In genomic region chr9:116494815-116495634, GRCh38 we compare ENCODE assay signal across 10 cellular contexts.
DNase-seq lines count a peak whose midpoint lies in the region; FAIRE-seq and TF ChIP-seq lines count a peak whose summit lies in the region.
"Had no signal": no experiment of that assay in that cellular context is flagged by ENCODE, and none has a peak within 500 bp of the region (broad histone marks: within the 10 kb centered on the region; RNA-seq: fewer than 3 reads in every experiment).

No MANE protein-coding gene starts in this region.

- TF ChIP-seq POLR2A in H54 (IDR thresholded peaks at IDR 0.05; ENCODE audit: low read depth, low read length) (no peak), esophagus squamous epithelium (IDR thresholded peaks at IDR 0.05) (no peak)

- H3K4me3 ChIP-seq in esophagus squamous epithelium: no peak overlapping the region
- H3K4me3 ChIP-seq: SJSA1 had no signal

- peak; percentile 85 for FAIRE-seq in H54 (lab: Jason Lieb, UNC)
- FAIRE-seq: islet of Langerhans had no signal

- no peaks in the 10 kb centered on the region for H3K36me3 ChIP-seq in esophagus squamous epithelium
- H3K36me3 ChIP-seq: SJSA1 had no signal

- DNase-seq in GM10266 (ENCODE audit: extremely low spot score) (peak; percentile 38), H54 (ENCODE audit: insufficient read length, low spot score) (no peak), RKO (ENCODE audit: low spot score) (peak; percentile 19), esophagus squamous epithelium (lab: John Stamatoyannopoulos, UW) (no peak), NK-92 (lab: John Stamatoyannopoulos, UW; ENCODE audit: unreplicated experiment) (no peak), NCI-H2196 treated with DMSO at 0.1 percent for 48 hours (lab: John Stamatoyannopoulos, UW; ENCODE audit: unreplicated experiment) (no peak), AG08395 (ENCODE audit: low spot score) (no peak)
- peak; percentile 2 to 12 for DNase-seq in stimulated activated CD4-positive, alpha-beta T cell treated with anti-CD3 and anti-CD28 coated beads, Interleukin-15, amount 100 ng/mL, for 48 hours (ENCODE audit: low read depth in 2 of 2)

- H3K4me1 ChIP-seq in esophagus squamous epithelium: peaks cover 0 to 7% (median 0%) of the 10 kb centered on the region in 3 donors

- no peak overlapping the region for H3K27ac ChIP-seq in esophagus squamous epithelium
- H3K27ac ChIP-seq: SJSA1 had no signal

- H3K27me3 ChIP-seq in esophagus squamous epithelium: no peaks in the 10 kb centered on the region
- H3K27me3 ChIP-seq: SJSA1 had no signal

- intact Hi-C loops in esophagus squamous epithelium (cut with DNase I): no loop called here

- WGBS in esophagus squamous epithelium, 2 donors: 58 to 67% methylated on average over 5 of the region's 5 CpGs

- H3K9me3 ChIP-seq in esophagus squamous epithelium: no peaks in the 10 kb centered on the region
- H3K9me3 ChIP-seq: SJSA1 had no signal

- TF ChIP-seq CTCF in GM10266 (IDR thresholded peaks at IDR 0.05; ENCODE audit: control insufficient read depth, insufficient read depth, low read depth, missing control alignments) (peak; percentile 70), esophagus squamous epithelium (IDR thresholded peaks at IDR 0.05) (peak in 5 of 6 experiments; percentile 48 to 69 (median 52))

Comparison
In these comparisons a context has a peak if more than half of its experiments do, and no peak if none do; other contexts are left out.
1. DNase-seq: peak in GM10266 (single experiment), RKO (single experiment) and stimulated activated CD4-positive, alpha-beta T cell treated with anti-CD3 and anti-CD28 coated beads, Interleukin-15, amount 100 ng/mL, for 48 hours (2 of 2); none in H54 (single experiment), esophagus squamous epithelium (single experiment), NK-92 (single experiment), NCI-H2196 treated with DMSO at 0.1 percent for 48 hours (single experiment) and AG08395 (single experiment).